ENCODE assay signal across 1 cellular context in the genomic region with DNA sequence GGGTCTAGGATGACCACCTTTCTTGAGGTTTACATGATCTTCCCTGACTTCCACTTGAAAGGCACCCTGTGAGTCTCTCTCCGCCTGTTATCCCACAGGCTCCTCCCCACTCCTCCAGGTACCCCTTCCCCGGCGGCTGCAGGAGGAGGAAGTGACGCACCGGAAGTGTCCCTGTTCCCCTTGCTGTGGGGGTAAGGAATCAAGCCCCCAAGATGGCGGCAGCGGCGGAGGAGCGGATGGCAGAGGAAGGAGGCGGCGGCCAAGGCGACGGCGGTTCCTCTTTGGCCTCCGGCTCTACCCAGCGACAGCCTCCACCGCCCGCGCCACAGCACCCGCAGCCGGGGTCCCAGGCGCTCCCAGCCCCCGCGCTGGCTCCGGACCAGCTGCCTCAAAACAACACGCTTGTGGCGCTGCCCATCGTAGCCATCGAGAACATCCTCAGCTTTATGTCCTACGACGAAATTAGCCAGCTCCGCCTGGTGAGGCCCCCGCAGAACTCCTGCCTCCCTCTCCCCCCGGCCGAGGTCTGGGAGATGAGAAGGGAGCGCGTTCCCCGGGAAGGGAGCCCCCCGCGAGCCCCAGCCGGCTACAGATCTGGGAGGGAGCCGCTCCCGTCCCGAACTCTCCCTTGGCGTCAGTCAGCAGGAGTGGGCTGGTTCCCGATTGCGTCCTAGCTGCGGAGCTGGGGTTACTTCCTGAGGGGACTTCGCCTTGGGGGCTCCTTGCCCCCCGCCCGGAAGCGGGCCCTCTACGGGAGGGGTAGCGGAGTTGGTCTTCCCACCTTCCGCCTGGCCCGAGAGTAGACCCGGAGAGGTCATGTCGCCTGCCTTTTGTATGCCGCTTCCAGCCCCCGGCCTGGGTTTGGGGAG.
TF ChIP-seq lines count a peak whose summit lies in the region.

A gene with protein sequence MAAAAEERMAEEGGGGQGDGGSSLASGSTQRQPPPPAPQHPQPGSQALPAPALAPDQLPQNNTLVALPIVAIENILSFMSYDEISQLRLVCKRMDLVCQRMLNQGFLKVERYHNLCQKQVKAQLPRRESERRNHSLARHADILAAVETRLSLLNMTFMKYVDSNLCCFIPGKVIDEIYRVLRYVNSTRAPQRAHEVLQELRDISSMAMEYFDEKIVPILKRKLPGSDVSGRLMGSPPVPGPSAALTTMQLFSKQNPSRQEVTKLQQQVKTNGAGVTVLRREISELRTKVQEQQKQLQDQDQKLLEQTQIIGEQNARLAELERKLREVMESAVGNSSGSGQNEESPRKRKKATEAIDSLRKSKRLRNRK (plus strand): TSS at position 194 of the 869 bp plus-strand sequence. CDS start 19 bp downstream, at position 213.

TF ChIP-seq in HepG2, 621 proteins besides CTCF, POLR2A, EP300 and RAD21 (continued from another document and continues in another):
- TF ChIP-seq ZNF232 (CRISPR knock-in tag; IDR thresholded peaks at IDR 0.05; ENCODE audit: borderline replicate concordance) (no peak), ZNF543 (CRISPR knock-in tag; IDR thresholded peaks at IDR 0.05) (peak; percentile 52; the same call in 1 of the 2 replicates), TOE1 (CRISPR knock-in tag; IDR thresholded peaks at IDR 0.05) (0 out of 2 replicates have a peak, but pooled peaks have one; percentile 22), MTA1 (CRISPR knock-in tag; IDR thresholded peaks at IDR 0.05; ENCODE audit: borderline replicate concordance) (peak; percentile 70; the same call in 1 of the 2 replicates), ZFY (CRISPR knock-in tag; IDR thresholded peaks at IDR 0.05) (peak; percentile 46; the same call in 1 of the 2 replicates), AGO1 (IDR thresholded peaks at IDR 0.05; ENCODE audit: low read depth, low read length, poor library complexity, severe bottlenecking) (no peak), ZNF121 (CRISPR knock-in tag; IDR thresholded peaks at IDR 0.05) (no peak), ZNF619 (CRISPR knock-in tag; IDR thresholded peaks at IDR 0.05) (no peak; the same call in 1 of the 2 replicates), ZNF678 (CRISPR knock-in tag; IDR thresholded peaks at IDR 0.05) (no peak), ZNF432 (CRISPR knock-in tag; IDR thresholded peaks at IDR 0.05; ENCODE audit: borderline replicate concordance) (no peak), TOPORS (CRISPR knock-in tag; IDR thresholded peaks at IDR 0.05) (0 out of 2 replicates have a peak, but pooled peaks have one; percentile 9), ZNF468 (CRISPR knock-in tag; IDR thresholded peaks at IDR 0.05) (no peak), ZNF326 (CRISPR knock-in tag; IDR thresholded peaks at IDR 0.05; ENCODE audit: borderline replicate concordance) (no peak), HDAC1 (CRISPR knock-in tag; IDR thresholded peaks at IDR 0.05) (peak; percentile 22), CCDC6 (CRISPR knock-in tag; IDR thresholded peaks at IDR 0.05) (no peak), GATA4 (IDR thresholded peaks at IDR 0.05; ENCODE audit: borderline replicate concordance, low read depth) (0 out of 2 replicates have a peak, but pooled peaks have one; percentile 40), JUN (CRISPR knock-in tag; IDR thresholded peaks at IDR 0.05) (0 out of 2 replicates have a peak, but pooled peaks have one; percentile 15), ZNF484 (CRISPR knock-in tag; IDR thresholded peaks at IDR 0.05; ENCODE audit: borderline replicate concordance, low read depth) (no peak), MTF1 (CRISPR knock-in tag; IDR thresholded peaks at IDR 0.05) (no peak)
- TF ChIP-seq, protein P1, sequence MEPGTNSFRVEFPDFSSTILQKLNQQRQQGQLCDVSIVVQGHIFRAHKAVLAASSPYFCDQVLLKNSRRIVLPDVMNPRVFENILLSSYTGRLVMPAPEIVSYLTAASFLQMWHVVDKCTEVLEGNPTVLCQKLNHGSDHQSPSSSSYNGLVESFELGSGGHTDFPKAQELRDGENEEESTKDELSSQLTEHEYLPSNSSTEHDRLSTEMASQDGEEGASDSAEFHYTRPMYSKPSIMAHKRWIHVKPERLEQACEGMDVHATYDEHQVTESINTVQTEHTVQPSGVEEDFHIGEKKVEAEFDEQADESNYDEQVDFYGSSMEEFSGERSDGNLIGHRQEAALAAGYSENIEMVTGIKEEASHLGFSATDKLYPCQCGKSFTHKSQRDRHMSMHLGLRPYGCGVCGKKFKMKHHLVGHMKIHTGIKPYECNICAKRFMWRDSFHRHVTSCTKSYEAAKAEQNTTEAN (CRISPR knock-in tag; conservative IDR thresholded peaks at IDR 0.05), result 0 out of 2 replicates have a peak, but pooled peaks have one; percentile 28
- TF ChIP-seq, protein P2, sequence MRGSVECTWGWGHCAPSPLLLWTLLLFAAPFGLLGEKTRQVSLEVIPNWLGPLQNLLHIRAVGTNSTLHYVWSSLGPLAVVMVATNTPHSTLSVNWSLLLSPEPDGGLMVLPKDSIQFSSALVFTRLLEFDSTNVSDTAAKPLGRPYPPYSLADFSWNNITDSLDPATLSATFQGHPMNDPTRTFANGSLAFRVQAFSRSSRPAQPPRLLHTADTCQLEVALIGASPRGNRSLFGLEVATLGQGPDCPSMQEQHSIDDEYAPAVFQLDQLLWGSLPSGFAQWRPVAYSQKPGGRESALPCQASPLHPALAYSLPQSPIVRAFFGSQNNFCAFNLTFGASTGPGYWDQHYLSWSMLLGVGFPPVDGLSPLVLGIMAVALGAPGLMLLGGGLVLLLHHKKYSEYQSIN (CRISPR knock-in tag; IDR thresholded peaks at IDR 0.05; ENCODE audit: borderline replicate concordance), result no peak
- TF ChIP-seq, protein P3, sequence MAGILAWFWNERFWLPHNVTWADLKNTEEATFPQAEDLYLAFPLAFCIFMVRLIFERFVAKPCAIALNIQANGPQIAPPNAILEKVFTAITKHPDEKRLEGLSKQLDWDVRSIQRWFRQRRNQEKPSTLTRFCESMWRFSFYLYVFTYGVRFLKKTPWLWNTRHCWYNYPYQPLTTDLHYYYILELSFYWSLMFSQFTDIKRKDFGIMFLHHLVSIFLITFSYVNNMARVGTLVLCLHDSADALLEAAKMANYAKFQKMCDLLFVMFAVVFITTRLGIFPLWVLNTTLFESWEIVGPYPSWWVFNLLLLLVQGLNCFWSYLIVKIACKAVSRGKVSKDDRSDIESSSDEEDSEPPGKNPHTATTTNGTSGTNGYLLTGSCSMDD (CRISPR knock-in tag; IDR thresholded peaks at IDR 0.05), result no peak
- TF ChIP-seq, protein P4, sequence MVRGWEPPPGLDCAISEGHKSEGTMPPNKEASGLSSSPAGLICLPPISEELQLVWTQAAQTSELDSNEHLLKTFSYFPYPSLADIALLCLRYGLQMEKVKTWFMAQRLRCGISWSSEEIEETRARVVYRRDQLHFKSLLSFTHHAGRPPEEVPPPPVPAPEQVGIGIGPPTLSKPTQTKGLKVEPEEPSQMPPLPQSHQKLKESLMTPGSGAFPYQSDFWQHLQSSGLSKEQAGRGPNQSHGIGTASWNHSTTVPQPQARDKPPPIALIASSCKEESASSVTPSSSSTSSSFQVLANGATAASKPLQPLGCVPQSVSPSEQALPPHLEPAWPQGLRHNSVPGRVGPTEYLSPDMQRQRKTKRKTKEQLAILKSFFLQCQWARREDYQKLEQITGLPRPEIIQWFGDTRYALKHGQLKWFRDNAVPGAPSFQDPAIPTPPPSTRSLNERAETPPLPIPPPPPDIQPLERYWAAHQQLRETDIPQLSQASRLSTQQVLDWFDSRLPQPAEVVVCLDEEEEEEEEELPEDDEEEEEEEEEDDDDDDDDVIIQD (CRISPR knock-in tag; IDR thresholded peaks at IDR 0.05; ENCODE audit: low read depth), result peak; percentile 91
- TF ChIP-seq, protein P5, sequence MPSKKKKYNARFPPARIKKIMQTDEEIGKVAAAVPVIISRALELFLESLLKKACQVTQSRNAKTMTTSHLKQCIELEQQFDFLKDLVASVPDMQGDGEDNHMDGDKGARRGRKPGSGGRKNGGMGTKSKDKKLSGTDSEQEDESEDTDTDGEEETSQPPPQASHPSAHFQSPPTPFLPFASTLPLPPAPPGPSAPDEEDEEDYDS (CRISPR knock-in tag; IDR thresholded peaks at IDR 0.05), result peak; percentile 87
- TF ChIP-seq, protein P6, sequence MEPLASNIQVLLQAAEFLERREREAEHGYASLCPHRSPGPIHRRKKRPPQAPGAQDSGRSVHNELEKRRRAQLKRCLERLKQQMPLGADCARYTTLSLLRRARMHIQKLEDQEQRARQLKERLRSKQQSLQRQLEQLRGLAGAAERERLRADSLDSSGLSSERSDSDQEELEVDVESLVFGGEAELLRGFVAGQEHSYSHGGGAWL (CRISPR knock-in tag; IDR thresholded peaks at IDR 0.05), result peak; percentile 79; the same call in 1 of the 2 replicates
- TF ChIP-seq, protein P7, sequence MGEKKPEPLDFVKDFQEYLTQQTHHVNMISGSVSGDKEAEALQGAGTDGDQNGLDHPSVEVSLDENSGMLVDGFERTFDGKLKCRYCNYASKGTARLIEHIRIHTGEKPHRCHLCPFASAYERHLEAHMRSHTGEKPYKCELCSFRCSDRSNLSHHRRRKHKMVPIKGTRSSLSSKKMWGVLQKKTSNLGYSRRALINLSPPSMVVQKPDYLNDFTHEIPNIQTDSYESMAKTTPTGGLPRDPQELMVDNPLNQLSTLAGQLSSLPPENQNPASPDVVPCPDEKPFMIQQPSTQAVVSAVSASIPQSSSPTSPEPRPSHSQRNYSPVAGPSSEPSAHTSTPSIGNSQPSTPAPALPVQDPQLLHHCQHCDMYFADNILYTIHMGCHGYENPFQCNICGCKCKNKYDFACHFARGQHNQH (CRISPR knock-in tag; IDR thresholded peaks at IDR 0.05), result peak; percentile 96
- TF ChIP-seq, protein P8, sequence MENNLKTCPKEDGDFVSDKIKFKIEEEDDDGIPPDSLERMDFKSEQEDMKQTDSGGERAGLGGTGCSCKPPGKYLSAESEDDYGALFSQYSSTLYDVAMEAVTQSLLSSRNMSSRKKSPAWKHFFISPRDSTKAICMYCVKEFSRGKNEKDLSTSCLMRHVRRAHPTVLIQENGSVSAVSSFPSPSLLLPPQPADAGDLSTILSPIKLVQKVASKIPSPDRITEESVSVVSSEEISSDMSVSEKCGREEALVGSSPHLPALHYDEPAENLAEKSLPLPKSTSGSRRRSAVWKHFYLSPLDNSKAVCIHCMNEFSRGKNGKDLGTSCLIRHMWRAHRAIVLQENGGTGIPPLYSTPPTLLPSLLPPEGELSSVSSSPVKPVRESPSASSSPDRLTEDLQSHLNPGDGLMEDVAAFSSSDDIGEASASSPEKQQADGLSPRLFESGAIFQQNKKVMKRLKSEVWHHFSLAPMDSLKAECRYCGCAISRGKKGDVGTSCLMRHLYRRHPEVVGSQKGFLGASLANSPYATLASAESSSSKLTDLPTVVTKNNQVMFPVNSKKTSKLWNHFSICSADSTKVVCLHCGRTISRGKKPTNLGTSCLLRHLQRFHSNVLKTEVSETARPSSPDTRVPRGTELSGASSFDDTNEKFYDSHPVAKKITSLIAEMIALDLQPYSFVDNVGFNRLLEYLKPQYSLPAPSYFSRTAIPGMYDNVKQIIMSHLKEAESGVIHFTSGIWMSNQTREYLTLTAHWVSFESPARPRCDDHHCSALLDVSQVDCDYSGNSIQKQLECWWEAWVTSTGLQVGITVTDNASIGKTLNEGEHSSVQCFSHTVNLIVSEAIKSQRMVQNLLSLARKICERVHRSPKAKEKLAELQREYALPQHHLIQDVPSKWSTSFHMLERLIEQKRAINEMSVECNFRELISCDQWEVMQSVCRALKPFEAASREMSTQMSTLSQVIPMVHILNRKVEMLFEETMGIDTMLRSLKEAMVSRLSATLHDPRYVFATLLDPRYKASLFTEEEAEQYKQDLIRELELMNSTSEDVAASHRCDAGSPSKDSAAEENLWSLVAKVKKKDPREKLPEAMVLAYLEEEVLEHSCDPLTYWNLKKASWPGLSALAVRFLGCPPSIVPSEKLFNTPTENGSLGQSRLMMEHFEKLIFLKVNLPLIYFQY (CRISPR knock-in tag; IDR thresholded peaks at IDR 0.05; ENCODE audit: borderline replicate concordance), result peak; percentile 41; the same call in 1 of the 2 replicates
- TF ChIP-seq, protein P9, sequence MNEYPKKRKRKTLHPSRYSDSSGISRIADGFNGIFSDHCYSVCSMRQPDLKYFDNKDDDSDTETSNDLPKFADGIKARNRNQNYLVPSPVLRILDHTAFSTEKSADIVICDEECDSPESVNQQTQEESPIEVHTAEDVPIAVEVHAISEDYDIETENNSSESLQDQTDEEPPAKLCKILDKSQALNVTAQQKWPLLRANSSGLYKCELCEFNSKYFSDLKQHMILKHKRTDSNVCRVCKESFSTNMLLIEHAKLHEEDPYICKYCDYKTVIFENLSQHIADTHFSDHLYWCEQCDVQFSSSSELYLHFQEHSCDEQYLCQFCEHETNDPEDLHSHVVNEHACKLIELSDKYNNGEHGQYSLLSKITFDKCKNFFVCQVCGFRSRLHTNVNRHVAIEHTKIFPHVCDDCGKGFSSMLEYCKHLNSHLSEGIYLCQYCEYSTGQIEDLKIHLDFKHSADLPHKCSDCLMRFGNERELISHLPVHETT (CRISPR knock-in tag; conservative IDR thresholded peaks at IDR 0.05), result peak; percentile 70; the same call in 1 of the 2 replicates
- TF ChIP-seq, protein P10, sequence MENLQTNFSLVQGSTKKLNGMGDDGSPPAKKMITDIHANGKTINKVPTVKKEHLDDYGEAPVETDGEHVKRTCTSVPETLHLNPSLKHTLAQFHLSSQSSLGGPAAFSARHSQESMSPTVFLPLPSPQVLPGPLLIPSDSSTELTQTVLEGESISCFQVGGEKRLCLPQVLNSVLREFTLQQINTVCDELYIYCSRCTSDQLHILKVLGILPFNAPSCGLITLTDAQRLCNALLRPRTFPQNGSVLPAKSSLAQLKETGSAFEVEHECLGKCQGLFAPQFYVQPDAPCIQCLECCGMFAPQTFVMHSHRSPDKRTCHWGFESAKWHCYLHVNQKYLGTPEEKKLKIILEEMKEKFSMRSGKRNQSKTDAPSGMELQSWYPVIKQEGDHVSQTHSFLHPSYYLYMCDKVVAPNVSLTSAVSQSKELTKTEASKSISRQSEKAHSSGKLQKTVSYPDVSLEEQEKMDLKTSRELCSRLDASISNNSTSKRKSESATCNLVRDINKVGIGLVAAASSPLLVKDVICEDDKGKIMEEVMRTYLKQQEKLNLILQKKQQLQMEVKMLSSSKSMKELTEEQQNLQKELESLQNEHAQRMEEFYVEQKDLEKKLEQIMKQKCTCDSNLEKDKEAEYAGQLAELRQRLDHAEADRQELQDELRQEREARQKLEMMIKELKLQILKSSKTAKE (CRISPR knock-in tag; IDR thresholded peaks at IDR 0.05; ENCODE audit: borderline replicate concordance), result no peak
- TF ChIP-seq, protein P11, sequence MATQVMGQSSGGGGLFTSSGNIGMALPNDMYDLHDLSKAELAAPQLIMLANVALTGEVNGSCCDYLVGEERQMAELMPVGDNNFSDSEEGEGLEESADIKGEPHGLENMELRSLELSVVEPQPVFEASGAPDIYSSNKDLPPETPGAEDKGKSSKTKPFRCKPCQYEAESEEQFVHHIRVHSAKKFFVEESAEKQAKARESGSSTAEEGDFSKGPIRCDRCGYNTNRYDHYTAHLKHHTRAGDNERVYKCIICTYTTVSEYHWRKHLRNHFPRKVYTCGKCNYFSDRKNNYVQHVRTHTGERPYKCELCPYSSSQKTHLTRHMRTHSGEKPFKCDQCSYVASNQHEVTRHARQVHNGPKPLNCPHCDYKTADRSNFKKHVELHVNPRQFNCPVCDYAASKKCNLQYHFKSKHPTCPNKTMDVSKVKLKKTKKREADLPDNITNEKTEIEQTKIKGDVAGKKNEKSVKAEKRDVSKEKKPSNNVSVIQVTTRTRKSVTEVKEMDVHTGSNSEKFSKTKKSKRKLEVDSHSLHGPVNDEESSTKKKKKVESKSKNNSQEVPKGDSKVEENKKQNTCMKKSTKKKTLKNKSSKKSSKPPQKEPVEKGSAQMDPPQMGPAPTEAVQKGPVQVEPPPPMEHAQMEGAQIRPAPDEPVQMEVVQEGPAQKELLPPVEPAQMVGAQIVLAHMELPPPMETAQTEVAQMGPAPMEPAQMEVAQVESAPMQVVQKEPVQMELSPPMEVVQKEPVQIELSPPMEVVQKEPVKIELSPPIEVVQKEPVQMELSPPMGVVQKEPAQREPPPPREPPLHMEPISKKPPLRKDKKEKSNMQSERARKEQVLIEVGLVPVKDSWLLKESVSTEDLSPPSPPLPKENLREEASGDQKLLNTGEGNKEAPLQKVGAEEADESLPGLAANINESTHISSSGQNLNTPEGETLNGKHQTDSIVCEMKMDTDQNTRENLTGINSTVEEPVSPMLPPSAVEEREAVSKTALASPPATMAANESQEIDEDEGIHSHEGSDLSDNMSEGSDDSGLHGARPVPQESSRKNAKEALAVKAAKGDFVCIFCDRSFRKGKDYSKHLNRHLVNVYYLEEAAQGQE (IDR thresholded peaks at IDR 0.05; ENCODE audit: borderline replicate concordance in 1 of 2, low read depth in 1 of 2, low read length in 2 of 2), result peak in 1 of 2 experiments; percentile 81; a peak in 1 of 4 replicates
